17 cellular contexts compared by ENCODE assay signal in genomic region chr7:154592392-154592791, GRCh38.
DNase-seq lines count a peak whose midpoint lies in the region; ATAC-seq and TF ChIP-seq lines count a peak whose summit lies in the region.
"Had no signal": no experiment of that assay in that cellular context is flagged by ENCODE, and none has a peak within 500 bp of the region (broad histone marks: within the 10 kb centered on the region; RNA-seq: fewer than 3 reads in every experiment).

No MANE protein-coding gene starts in this region.

- intact Hi-C loops in mucosa of descending colon (cut with DNase I, micrococcal nuclease), result no loop called here

- peak overlapping the region in 4 of 5 experiments; percentile 38 to 84 (median 58) for H3K27ac Mint-ChIP-seq in brain
- H3K27ac Mint-ChIP-seq: IgD-negative memory B cell had no signal

- DNase-seq in HEK293T (ENCODE audit: extremely low spot score), result peak; percentile 3
- peak in 1 of 3 donors; percentile 5 for DNase-seq in mucosa of descending colon
- no peak for DNase-seq in ACHN
- DNase-seq: DMS 273 treated with DMSO at 0.1 percent for 48 hours, GM23248, NCI-H1417, NCI-H2029, NCI-H2171 treated with DMSO at 0.1 percent for 48 hours, NCI-H774, Right ventricle myocardium superior had no signal

- peak overlapping the region; percentile 41 for H3K27ac ChIP-seq in skeletal muscle tissue (ENCODE audit: low read depth, low read length)
- H3K27ac ChIP-seq: BLaER1, GM23248, PC-9 had no signal

- H3K27me3 Mint-ChIP-seq in brain, result peaks cover 3% of the 10 kb centered on the region
- H3K27me3 Mint-ChIP-seq: IgD-negative memory B cell had no signal

- H3K27me3 ChIP-seq in skeletal muscle tissue (ENCODE audit: control insufficient read depth in 3 of 3, insufficient read depth in 3 of 3, low read length in 3 of 3), result no peaks in the 10 kb centered on the region
- H3K27me3 ChIP-seq: BLaER1 had no signal

- no peaks in the 10 kb centered on the region for H3K4me1 ChIP-seq in mucosa of descending colon (ENCODE audit: low read depth)
- peaks cover 0 to 19% (median 12%) of the 10 kb centered on the region in 3 donors for H3K4me1 ChIP-seq in skeletal muscle tissue (ENCODE audit: control insufficient read depth in 3 of 3, insufficient read depth in 3 of 3, low read length in 3 of 3)
- H3K4me1 ChIP-seq: BLaER1 had no signal

- CTCF ChIA-PET in HEK293T (lab: Yijun Ruan, JAX), result no interaction called here

- H3K9me3 ChIP-seq in mucosa of descending colon (no peaks in the 10 kb centered on the region), skeletal muscle tissue (ENCODE audit: control insufficient read depth in 3 of 3, low read length in 3 of 3) (no peaks in the 10 kb centered on the region)
- H3K9me3 ChIP-seq: BLaER1 had no signal

- H3K4me3 Mint-ChIP-seq in brain, result no peak overlapping the region

- peaks cover 41% of the 10 kb centered on the region for H3K4me1 Mint-ChIP-seq in brain
- H3K4me1 Mint-ChIP-seq: IgD-negative memory B cell had no signal

- H3K9ac ChIP-seq in skeletal muscle tissue (ENCODE audit: low read depth in 1 of 3, low read length in 3 of 3), result no peak overlapping the region
- H3K9ac ChIP-seq: BLaER1, GM23248 had no signal

- H3K36me3 Mint-ChIP-seq in brain, result no peaks in the 10 kb centered on the region
- H3K36me3 Mint-ChIP-seq: IgD-negative memory B cell had no signal

- H3K36me3 ChIP-seq in mucosa of descending colon (ENCODE audit: low read depth), result no peaks in the 10 kb centered on the region
- H3K36me3 ChIP-seq in skeletal muscle tissue (ENCODE audit: control insufficient read depth in 3 of 3, insufficient read depth in 3 of 3, low read length in 3 of 3), result no peaks in the 10 kb centered on the region
- H3K36me3 ChIP-seq: BLaER1 had no signal

- ATAC-seq in mucosa of descending colon (peak; percentile 9), GM18870 (IDR thresholded peaks at IDR 0.05; ENCODE audit: unreplicated experiment) (no peak), GM21825 (IDR thresholded peaks at IDR 0.05; ENCODE audit: unreplicated experiment) (no peak)

- H3K9me3 Mint-ChIP-seq in brain, result no peaks in the 10 kb centered on the region

- H3K4me3 ChIP-seq in mucosa of descending colon (no peak overlapping the region), skeletal muscle tissue (ENCODE audit: low read length in 3 of 3) (peak overlapping the region in 1 of 3 donors; percentile 35)
- H3K4me3 ChIP-seq: BLaER1, GM23248, PC-9 had no signal

- TF ChIP-seq CTCF in brain (conservative IDR thresholded peaks at IDR 0.05) (no peak), mucosa of descending colon (IDR thresholded peaks at IDR 0.05) (no peak)

- POLR2A ChIA-PET in HEK293T (lab: Yijun Ruan, JAX), result no interaction called here

- in situ Hi-C loops in ACHN (cut with HindIII; ENCODE audit: low pct_ligation_motif_present, low pct_unique_long_range_greater_than_20kb, low sequenced_read_pairs), result no loop called here

TF ChIP-seq in HEK293T, 16 proteins besides CTCF, POLR2A, EP300 and RAD21:
- no peak for TF ChIP-seq NFRKB (IDR thresholded peaks at IDR 0.05)
- no peak for TF ChIP-seq CTBP1 (IDR thresholded peaks at IDR 0.05; ENCODE audit: borderline replicate concordance)
